38 cellular contexts compared by ENCODE assay signal in the genomic region with DNA sequence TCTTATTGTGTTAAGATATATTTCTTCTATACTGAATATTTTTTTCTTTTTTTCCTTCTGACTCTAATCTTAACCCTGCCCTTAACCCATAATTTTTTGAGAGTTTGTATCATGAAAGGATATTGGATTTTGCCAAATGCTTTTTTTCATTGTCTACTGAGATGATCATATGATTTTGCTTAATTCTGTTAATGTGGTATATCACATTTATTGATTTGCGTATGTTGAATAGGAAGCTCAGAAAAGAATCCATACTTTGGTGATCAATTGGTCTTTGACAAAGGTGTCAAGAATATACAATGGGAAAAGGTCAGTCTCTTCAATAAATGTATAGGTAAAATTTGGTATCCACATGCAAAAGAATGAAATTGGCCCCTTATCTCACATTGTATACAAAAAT.
"Had no signal": no experiment of that assay in that cellular context is flagged by ENCODE, and none has a peak within 500 bp of the region (broad histone marks: within the 10 kb centered on the region; RNA-seq: fewer than 3 reads in every experiment).

No MANE protein-coding gene starts in this region.

- ATAC-seq: activated naive CD4-positive, alpha-beta T cell treated with anti-CD3 and anti-CD28 coated beads, Interleukin-2, amount 50 U/mL, for 72 hours; activated naive CD8-positive, alpha-beta T cell treated with anti-CD3 and anti-CD28 coated beads, Interleukin-2, amount 50 U/mL, for 24 hours; activated T-cell treated with anti-CD3 and anti-CD28 coated beads, Interleukin-2, amount 50 U/mL, for 4 hours; activated T-cell treated with anti-CD3 and anti-CD28 coated beads, Interleukin-2, amount 50 U/mL, for 72 hours; activated T-helper 17 cell treated with anti-CD3 and anti-CD28 coated beads, Interleukin-2, amount 50 U/mL, for 72 hours; body of pancreas had no signal

- H3K27ac ChIP-seq: adrenal gland, ascending aorta, body of pancreas, brain microvascular endothelial cell, breast epithelium, cardiac muscle cell had no signal

- H3K4me3 ChIP-seq: adrenal gland, ascending aorta, body of pancreas, breast epithelium, cardiac muscle cell had no signal

- H3K27me3 ChIP-seq: adrenal gland, ascending aorta, body of pancreas, brain microvascular endothelial cell, breast epithelium, cardiac muscle cell had no signal

- H3K36me3 Mint-ChIP-seq: activated naive CD4-positive, alpha-beta T cell treated with anti-CD3 and anti-CD28 coated beads, Interleukin-2, amount 10 ng/mL, durations not matched to agents 7 days and 5 days; activated naive CD4-positive, alpha-beta T cell treated with anti-CD3 and anti-CD28 coated beads, Interleukin-2, amount 50 U/mL, for 24 hours; activated naive CD4-positive, alpha-beta T cell treated with anti-CD3 and anti-CD28 coated beads, Interleukin-2, amount 50 U/mL, for 72 hours; activated naive CD8-positive, alpha-beta T cell; activated naive CD8-positive, alpha-beta T cell treated with anti-CD3 and anti-CD28 coated beads for 36 hours; activated naive CD8-positive, alpha-beta T cell treated with anti-CD3 and anti-CD28 coated beads, Interleukin-2, amount 10 ng/mL, durations not matched to agents 7 days and 5 days; brain had no signal

- H3K4me3 Mint-ChIP-seq: activated naive CD4-positive, alpha-beta T cell treated with anti-CD3 and anti-CD28 coated beads for 36 hours; activated naive CD4-positive, alpha-beta T cell treated with anti-CD3 and anti-CD28 coated beads, Interleukin-2, amount 10 ng/mL, durations not matched to agents 7 days and 5 days; activated naive CD4-positive, alpha-beta T cell treated with anti-CD3 and anti-CD28 coated beads, Interleukin-2, amount 50 U/mL, for 24 hours; activated naive CD8-positive, alpha-beta T cell; activated naive CD8-positive, alpha-beta T cell treated with anti-CD3 and anti-CD28 coated beads for 36 hours; activated naive CD8-positive, alpha-beta T cell treated with anti-CD3 and anti-CD28 coated beads, Interleukin-2, amount 10 ng/mL, durations not matched to agents 7 days and 5 days; activated naive CD8-positive, alpha-beta T cell treated with anti-CD3 and anti-CD28 coated beads, Interleukin-2, amount 50 U/mL, for 24 hours; activated T-cell treated with anti-CD3 and anti-CD28 coated beads, Interleukin-2, amount 50 U/mL, for 4 hours; activated T-cell treated with anti-CD3 and anti-CD28 coated beads, Interleukin-2, amount 50 U/mL, for 72 hours; activated T-helper 1 cell treated with anti-CD3 and anti-CD28 coated beads, Interleukin-12 subunit alpha, Interleukin-12 subunit beta, Interleukin-2, Interleukin-4 antibody, amounts not matched to agents 30 ng/mL and 10 ng/mL and 1 ng/mL, durations not matched to agents 14 hours and 24 hours and 36 hours; activated T-helper 17 cell treated with anti-CD3 and anti-CD28 coated beads, Interleukin-2, amount 50 U/mL, for 72 hours; brain; central memory CD8-positive, alpha-beta T cell had no signal

- H3K27ac Mint-ChIP-seq: activated naive CD4-positive, alpha-beta T cell treated with anti-CD3 and anti-CD28 coated beads for 36 hours; activated naive CD4-positive, alpha-beta T cell treated with anti-CD3 and anti-CD28 coated beads, Interleukin-2, amount 10 ng/mL, durations not matched to agents 7 days and 5 days; activated naive CD4-positive, alpha-beta T cell treated with anti-CD3 and anti-CD28 coated beads, Interleukin-2, amount 50 U/mL, for 24 hours; activated naive CD4-positive, alpha-beta T cell treated with anti-CD3 and anti-CD28 coated beads, Interleukin-2, amount 50 U/mL, for 72 hours; activated naive CD8-positive, alpha-beta T cell; activated naive CD8-positive, alpha-beta T cell treated with anti-CD3 and anti-CD28 coated beads for 36 hours; activated naive CD8-positive, alpha-beta T cell treated with anti-CD3 and anti-CD28 coated beads, Interleukin-2, amount 10 ng/mL, durations not matched to agents 7 days and 5 days; activated naive CD8-positive, alpha-beta T cell treated with anti-CD3 and anti-CD28 coated beads, Interleukin-2, amount 50 U/mL, for 24 hours; activated T-cell treated with anti-CD3 and anti-CD28 coated beads, Interleukin-2, amount 50 U/mL, for 72 hours; activated T-helper 1 cell treated with anti-CD3 and anti-CD28 coated beads, Interleukin-12 subunit alpha, Interleukin-12 subunit beta, Interleukin-2, Interleukin-4 antibody, amounts not matched to agents 30 ng/mL and 10 ng/mL and 1 ng/mL, durations not matched to agents 14 hours and 24 hours and 36 hours; activated T-helper 17 cell treated with anti-CD3 and anti-CD28 coated beads, Interleukin-2, amount 50 U/mL, for 72 hours; activated T-helper 2 cell treated with anti-CD3 and anti-CD28 coated beads, Interferon-gamma antibody, Interleukin-2, Interleukin-4, amounts not matched to agents 10 μg/mL and 5 μg/mL and 100 μg/mL, durations not matched to agents 14 hours and 24 hours and 36 hours; brain had no signal

- H3K36me3 ChIP-seq: adrenal gland, ascending aorta, brain microvascular endothelial cell, breast epithelium, cardiac muscle cell had no signal

- H3K27me3 Mint-ChIP-seq: activated naive CD4-positive, alpha-beta T cell treated with anti-CD3 and anti-CD28 coated beads, Interleukin-2, amount 10 ng/mL, durations not matched to agents 7 days and 5 days; activated naive CD4-positive, alpha-beta T cell treated with anti-CD3 and anti-CD28 coated beads, Interleukin-2, amount 50 U/mL, for 24 hours; activated naive CD8-positive, alpha-beta T cell; activated naive CD8-positive, alpha-beta T cell treated with anti-CD3 and anti-CD28 coated beads for 36 hours; activated naive CD8-positive, alpha-beta T cell treated with anti-CD3 and anti-CD28 coated beads, Interleukin-2, amount 10 ng/mL, durations not matched to agents 7 days and 5 days; activated naive CD8-positive, alpha-beta T cell treated with anti-CD3 and anti-CD28 coated beads, Interleukin-2, amount 50 U/mL, for 24 hours; activated T-helper 17 cell treated with anti-CD3 and anti-CD28 coated beads, Interleukin-2, amount 50 U/mL, for 72 hours; brain; central memory CD8-positive, alpha-beta T cell had no signal

- DNase-seq: activated effector memory CD4-positive, alpha-beta T cell treated with anti-CD3 and anti-CD28 coated beads, Interleukin-2, amount 50 U/mL, for 16 hours; activated effector memory CD4-positive, alpha-beta T cell treated with Interleukin-2 at 50 U/mL for 16 hours; activated gamma-delta T cell; activated gamma-delta T cell treated with Interleukin-2 at 50 U/mL for 16 hours; activated naive CD4-positive, alpha-beta T cell; activated naive CD4-positive, alpha-beta T cell treated with anti-CD3 and anti-CD28 coated beads for 36 hours; activated naive CD4-positive, alpha-beta T cell treated with anti-CD3 and anti-CD28 coated beads, Interleukin-2, amount 10 ng/mL, durations not matched to agents 7 days and 5 days; activated naive CD4-positive, alpha-beta T cell treated with anti-CD3 and anti-CD28 coated beads, Interleukin-2, amount 50 U/mL, for 16 hours; activated naive CD4-positive, alpha-beta T cell treated with Interleukin-2 at 50 U/mL for 16 hours; activated naive CD8-positive, alpha-beta T cell treated with anti-CD3 and anti-CD28 coated beads for 36 hours; activated naive CD8-positive, alpha-beta T cell treated with anti-CD3 and anti-CD28 coated beads, Interleukin-2, amount 10 ng/mL, durations not matched to agents 7 days and 5 days; activated naive CD8-positive, alpha-beta T cell treated with anti-CD3 and anti-CD28 coated beads, Interleukin-2, amount 50 U/mL, for 24 hours; activated T-cell treated with anti-CD3 and anti-CD28 coated beads, Interleukin-2, amount 50 U/mL, for 4 hours; activated T-cell treated with anti-CD3 and anti-CD28 coated beads, Interleukin-2, amount 50 U/mL, for 48 hours; activated T-cell treated with anti-CD3 and anti-CD28 coated beads, Interleukin-2, amount 50 U/mL, for 72 hours; adrenal gland; amniotic stem cell; amygdala; anterior cingulate cortex; aorta; body of pancreas; brain microvascular endothelial cell; caudate nucleus; central memory CD4-positive, alpha-beta T cell; cerebellar nuclear complex had no signal

- H3K4me1 ChIP-seq: adrenal gland, ascending aorta, body of pancreas, breast epithelium had no signal

- H3K9me3 Mint-ChIP-seq: activated naive CD4-positive, alpha-beta T cell treated with anti-CD3 and anti-CD28 coated beads, Interleukin-2, amount 50 U/mL, for 24 hours; activated naive CD4-positive, alpha-beta T cell treated with anti-CD3 and anti-CD28 coated beads, Interleukin-2, amount 50 U/mL, for 72 hours; central memory CD8-positive, alpha-beta T cell had no signal

- FAIRE-seq: astrocyte, bronchial epithelial cell had no signal

- H3K9me3 ChIP-seq: adrenal gland, ascending aorta, body of pancreas, breast epithelium had no signal

- H3K4me1 Mint-ChIP-seq: activated naive CD4-positive, alpha-beta T cell treated with anti-CD3 and anti-CD28 coated beads, Interleukin-2, amount 10 ng/mL, durations not matched to agents 7 days and 5 days; activated naive CD4-positive, alpha-beta T cell treated with anti-CD3 and anti-CD28 coated beads, Interleukin-2, amount 50 U/mL, for 24 hours; activated naive CD8-positive, alpha-beta T cell treated with anti-CD3 and anti-CD28 coated beads for 36 hours; activated naive CD8-positive, alpha-beta T cell treated with anti-CD3 and anti-CD28 coated beads, Interleukin-2, amount 10 ng/mL, durations not matched to agents 7 days and 5 days; activated naive CD8-positive, alpha-beta T cell treated with anti-CD3 and anti-CD28 coated beads, Interleukin-2, amount 50 U/mL, for 24 hours; activated T-helper 17 cell treated with anti-CD3 and anti-CD28 coated beads, Interleukin-2, amount 50 U/mL, for 72 hours; brain; central memory CD8-positive, alpha-beta T cell had no signal
